In genomic region chr2:206275274-206276160, GRCh38 we compare ENCODE assay signal across 1 cellular context.
TF ChIP-seq lines count a peak whose summit lies in the region.

No MANE protein-coding gene starts in this region.

TF ChIP-seq in GM12878, 131 proteins besides CTCF, POLR2A, EP300 and RAD21 (continued from another document):
- no peak for TF ChIP-seq CUX1 (IDR thresholded peaks at IDR 0.05; ENCODE audit: insufficient replicate concordance, low read depth, low read length)
- no peak for TF ChIP-seq STAT1 (conservative IDR thresholded peaks at IDR 0.05)
